Comparison of ENCODE assay signal across 11 cellular contexts in the genomic region with DNA sequence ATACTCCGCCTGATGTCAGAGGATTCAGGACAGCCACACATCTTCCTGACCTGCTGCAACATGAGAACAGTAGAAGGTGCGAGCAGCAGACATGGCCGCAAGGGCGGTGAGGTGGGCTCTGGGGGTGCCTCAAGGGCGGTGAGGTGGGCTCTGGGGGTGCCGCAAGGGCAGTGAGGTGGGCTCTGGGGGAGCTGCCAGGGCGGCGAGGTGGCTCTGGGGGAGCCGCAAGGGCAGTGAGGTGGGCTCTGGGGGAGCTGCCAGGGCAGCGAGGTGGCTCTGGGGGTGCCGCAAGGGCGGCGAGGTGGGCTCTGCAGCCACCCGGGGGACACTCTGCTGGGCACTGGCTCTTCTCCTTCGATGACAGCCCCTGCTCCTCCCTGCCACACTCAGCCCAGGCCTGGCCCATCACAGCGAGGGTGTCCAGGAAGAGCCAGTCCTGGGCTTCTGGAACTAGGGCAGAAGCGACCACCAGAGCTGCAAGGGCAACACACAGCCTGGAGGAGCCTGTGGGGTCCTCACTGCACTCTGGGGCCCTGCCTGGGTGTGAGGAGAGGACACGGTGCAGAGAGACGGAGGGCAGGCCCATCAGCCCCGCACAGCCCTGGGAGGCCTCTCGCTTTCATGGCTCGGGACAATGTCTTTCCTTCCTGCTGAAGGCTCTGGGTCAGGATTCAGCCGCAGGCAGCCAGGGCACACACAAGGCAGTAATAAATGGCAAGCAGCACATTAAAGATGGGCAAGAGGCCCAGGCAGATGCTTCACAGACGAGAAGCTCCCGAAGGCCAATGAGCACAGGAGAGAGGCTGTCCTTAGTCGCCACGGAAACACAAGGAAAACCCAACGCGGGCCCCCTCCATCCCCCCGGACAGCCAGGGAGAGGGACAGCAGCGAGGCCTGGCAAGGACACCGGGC. TPM values are rescaled to one million over a fixed set of nuclear protein-coding genes. Genes with fewer than 3 reads are reported as not detected.
DNase-seq lines count a peak whose midpoint lies in the region; ATAC-seq and TF ChIP-seq lines count a peak whose summit lies in the region.
"Had no signal": no experiment of that assay in that cellular context is flagged by ENCODE, and none has a peak within 500 bp of the region (broad histone marks: within the 10 kb centered on the region; RNA-seq: fewer than 3 reads in every experiment).

No MANE protein-coding gene starts in this region.

- no peak for DNase-seq in activated naive CD8-positive, alpha-beta T cell treated with anti-CD3 and anti-CD28 coated beads, Interleukin-2, amount 50 U/mL, for 24 hours
- no peak for DNase-seq in activated naive CD8-positive, alpha-beta T cell treated with anti-CD3 and anti-CD28 coated beads for 36 hours
- DNase-seq in SK-N-SH = peak; percentile 87
- no peak for DNase-seq in upper lobe of right lung
- DNase-seq in T-helper 17 cell = no peak
- DNase-seq in progenitor cell of endocrine pancreas (ENCODE audit: low spot score, unreplicated experiment) = no peak
- DNase-seq: NCI-H1694 treated with DMSO at 0.1 percent for 48 hours, transverse colon had no signal

- 58% methylated on average over 15 of the region's 32 CpGs for WGBS in SK-N-SH (ENCODE audit: low lambda C conversion rate)
- 80 to 92% methylated on average over 2 of the region's 32 CpGs for WGBS in gastroesophageal sphincter (ENCODE audit: low coverage in 1 of 2), 2 donors

- no peaks in the 10 kb centered on the region for H3K36me3 Mint-ChIP-seq in activated naive CD8-positive, alpha-beta T cell treated with anti-CD3 and anti-CD28 coated beads, Interleukin-2, amount 50 U/mL, for 24 hours (ENCODE audit: low read depth)
- no peaks in the 10 kb centered on the region for H3K36me3 Mint-ChIP-seq in activated naive CD8-positive, alpha-beta T cell treated with anti-CD3 and anti-CD28 coated beads for 36 hours
- H3K36me3 Mint-ChIP-seq in T-helper 17 cell (ENCODE audit: low read depth) (no peaks in the 10 kb centered on the region), progenitor cell of endocrine pancreas (ENCODE audit: insufficient read depth) (no peaks in the 10 kb centered on the region)

- intact Hi-C loops in upper lobe of right lung (cut with DNase I) = no loop called here

- no peaks in the 10 kb centered on the region for H3K27me3 Mint-ChIP-seq in activated naive CD8-positive, alpha-beta T cell treated with anti-CD3 and anti-CD28 coated beads, Interleukin-2, amount 50 U/mL, for 24 hours
- H3K27me3 Mint-ChIP-seq in activated naive CD8-positive, alpha-beta T cell treated with anti-CD3 and anti-CD28 coated beads for 36 hours = no peaks in the 10 kb centered on the region
- H3K27me3 Mint-ChIP-seq in T-helper 17 cell (no peaks in the 10 kb centered on the region), progenitor cell of endocrine pancreas (peaks cover 20% of the 10 kb centered on the region)

- H4K20me1 ChIP-seq in SK-N-SH (ENCODE audit: insufficient read depth) = no peaks in the 10 kb centered on the region

- CTCF ChIA-PET in SK-N-SH (lab: Yijun Ruan, JAX) = interaction anchor here (0.7 to 1.5 kb wide), 6 partner anchors 23 to 88 kb away, joined by 3 to 5 read pairs (median 3); no protein-coding TSS in a partner anchor

- H3K27ac ChIP-seq in SK-N-SH (ENCODE audit: low read depth in 2 of 2, low read length in 1 of 2) (peak overlapping the region in 1 of 2 experiments; percentile 88; a peak in 2 of 4 replicates), gastroesophageal sphincter (peak overlapping the region in 3 of 4 donors; percentile 8 to 47 (median 30)), upper lobe of right lung (no peak overlapping the region)

- H3K4me2 ChIP-seq in SK-N-SH = no peak overlapping the region

- no peak overlapping the region for H3K4me3 Mint-ChIP-seq in activated naive CD8-positive, alpha-beta T cell treated with anti-CD3 and anti-CD28 coated beads, Interleukin-2, amount 50 U/mL, for 24 hours
- no peak overlapping the region for H3K4me3 Mint-ChIP-seq in activated naive CD8-positive, alpha-beta T cell treated with anti-CD3 and anti-CD28 coated beads for 36 hours
- H3K4me3 Mint-ChIP-seq in T-helper 17 cell (no peak overlapping the region), progenitor cell of endocrine pancreas (ENCODE audit: low read depth) (no peak overlapping the region)

- TF ChIP-seq EP300 in SK-N-SH (IDR thresholded peaks at IDR 0.05; ENCODE audit: borderline replicate concordance in 1 of 2, low read depth in 1 of 2, low read length in 1 of 2) = 0 out of 4 replicates have a peak, but pooled peaks of 1 of the 2 experiments have one; percentile 54
- TF ChIP-seq EP300 in gastroesophageal sphincter (IDR thresholded peaks at IDR 0.05) = no peak

- no peaks in the 10 kb centered on the region for H3K9me2 ChIP-seq in SK-N-SH

- no peak for TF ChIP-seq POLR2A in gastroesophageal sphincter (IDR thresholded peaks at IDR 0.05)

- no peaks in the 10 kb centered on the region for H3K9me3 ChIP-seq in SK-N-SH
- H3K9me3 ChIP-seq in gastroesophageal sphincter = no peaks in the 10 kb centered on the region
- no peaks in the 10 kb centered on the region for H3K9me3 ChIP-seq in upper lobe of right lung
- no peaks in the 10 kb centered on the region for H3K9me3 ChIP-seq in T-helper 17 cell (ENCODE audit: control insufficient read depth, low read length, poor library complexity, severe bottlenecking)
- H3K9me3 ChIP-seq: mucosa of descending colon, transverse colon had no signal

- H2AFZ ChIP-seq in SK-N-SH (ENCODE audit: low read depth) = no peak overlapping the region

- peaks cover 7% of the 10 kb centered on the region for H3K4me1 Mint-ChIP-seq in activated naive CD8-positive, alpha-beta T cell treated with anti-CD3 and anti-CD28 coated beads, Interleukin-2, amount 50 U/mL, for 24 hours
- H3K4me1 Mint-ChIP-seq in activated naive CD8-positive, alpha-beta T cell treated with anti-CD3 and anti-CD28 coated beads for 36 hours = peaks cover 5% of the 10 kb centered on the region
- H3K4me1 Mint-ChIP-seq in T-helper 17 cell (peaks cover 27% of the 10 kb centered on the region), progenitor cell of endocrine pancreas (ENCODE audit: low read depth) (peaks cover 8% of the 10 kb centered on the region)

- H3K9ac ChIP-seq in SK-N-SH = no peak overlapping the region

- H3K27me3 ChIP-seq in SK-N-SH (ENCODE audit: insufficient read depth) (no peaks in the 10 kb centered on the region), gastroesophageal sphincter (no peaks in the 10 kb centered on the region), upper lobe of right lung (no peaks in the 10 kb centered on the region)
- H3K27me3 ChIP-seq: transverse colon had no signal

- no peak for TF ChIP-seq RAD21 in SK-N-SH (IDR thresholded peaks at IDR 0.05; ENCODE audit: low read length)

- H3F3A ChIP-seq in SK-N-SH (replicated peaks; ENCODE audit: insufficient read depth) = peaks cover 6% of the 10 kb centered on the region

- no peak overlapping the region for H3K27ac Mint-ChIP-seq in activated naive CD8-positive, alpha-beta T cell treated with anti-CD3 and anti-CD28 coated beads, Interleukin-2, amount 50 U/mL, for 24 hours
- no peak overlapping the region for H3K27ac Mint-ChIP-seq in activated naive CD8-positive, alpha-beta T cell treated with anti-CD3 and anti-CD28 coated beads for 36 hours
- no peak overlapping the region for H3K27ac Mint-ChIP-seq in T-helper 17 cell
- H3K27ac Mint-ChIP-seq in progenitor cell of endocrine pancreas = no peak overlapping the region

- peaks cover 0 to 52% of the 10 kb centered on the region in 2 experiments; a peak in 1 of 4 replicates for H3K4me1 ChIP-seq in SK-N-SH (ENCODE audit: control insufficient read depth in 1 of 2, insufficient read depth in 2 of 2, low read depth in 1 of 2, low read length in 1 of 2)
- H3K4me1 ChIP-seq in gastroesophageal sphincter = peaks cover 0 to 24% (median 5%) of the 10 kb centered on the region in 3 donors
- peaks cover 9% of the 10 kb centered on the region for H3K4me1 ChIP-seq in upper lobe of right lung
- H3K4me1 ChIP-seq: transverse colon had no signal

- H3K79me2 ChIP-seq in SK-N-SH (ENCODE audit: insufficient read depth) = no peaks in the 10 kb centered on the region

- peaks cover 10% of the 10 kb centered on the region for H3K9me3 Mint-ChIP-seq in activated naive CD8-positive, alpha-beta T cell treated with anti-CD3 and anti-CD28 coated beads, Interleukin-2, amount 50 U/mL, for 24 hours
- peaks cover 2% of the 10 kb centered on the region for H3K9me3 Mint-ChIP-seq in activated naive CD8-positive, alpha-beta T cell treated with anti-CD3 and anti-CD28 coated beads for 36 hours
- no peaks in the 10 kb centered on the region for H3K9me3 Mint-ChIP-seq in progenitor cell of endocrine pancreas (ENCODE audit: low read depth)

- no peak for TF ChIP-seq CTCF in SK-N-SH (IDR thresholded peaks at IDR 0.05)
- no peak for TF ChIP-seq CTCF in gastroesophageal sphincter (IDR thresholded peaks at IDR 0.05)
- no peak for TF ChIP-seq CTCF in upper lobe of right lung (IDR thresholded peaks at IDR 0.05)
- TF ChIP-seq CTCF in progenitor cell of endocrine pancreas (IDR thresholded peaks at IDR 0.05; ENCODE audit: unreplicated experiment) = no peak

- H3K4me3 ChIP-seq in SK-N-SH (ENCODE audit: low read depth in 2 of 2, low read length in 1 of 2) = no peak overlapping the region
- no peak overlapping the region for H3K4me3 ChIP-seq in gastroesophageal sphincter
- no peak overlapping the region for H3K4me3 ChIP-seq in upper lobe of right lung
- H3K4me3 ChIP-seq: mucosa of descending colon, transverse colon had no signal

- ATAC-seq in activated naive CD8-positive, alpha-beta T cell treated with anti-CD3 and anti-CD28 coated beads, Interleukin-2, amount 50 U/mL, for 24 hours = peak; percentile 10
- ATAC-seq in gastroesophageal sphincter (no peak), upper lobe of right lung (peak; percentile 15), HG03469 (IDR thresholded peaks at IDR 0.05; ENCODE audit: unreplicated experiment) (no peak), T-helper 17 cell (no peak)
- ATAC-seq: mucosa of descending colon had no signal

- H3K36me3 ChIP-seq in SK-N-SH (replicated peaks in 1 of 2; ENCODE audit: control insufficient read depth in 1 of 2, insufficient read depth in 2 of 2, low read length in 1 of 2) (no peaks in the 10 kb centered on the region), gastroesophageal sphincter (no peaks in the 10 kb centered on the region), upper lobe of right lung (no peaks in the 10 kb centered on the region)
- H3K36me3 ChIP-seq: transverse colon had no signal

- POLR2A ChIA-PET in SK-N-SH (lab: Yijun Ruan, JAX) = interaction anchor here (0.7 to 1.5 kb wide), 3 partner anchors 12 to 42 kb away, joined by 3 to 5 read pairs (median 4); no protein-coding TSS in a partner anchor

TF ChIP-seq in SK-N-SH, 30 proteins besides CTCF, POLR2A, EP300 and RAD21 (continues in another document):
- peak; percentile 49; the same call in 1 of the 2 replicates for TF ChIP-seq FOXJ3 (CRISPR knock-in tag; IDR thresholded peaks at IDR 0.05)
- TF ChIP-seq FOSL2 (IDR thresholded peaks at IDR 0.05; ENCODE audit: borderline replicate concordance, low read depth) = no peak

RNA-seq across cellular contexts. Expression of a gene that starts 42.5 kb away (rescaled TPM):
- total RNA-seq in activated naive CD8-positive, alpha-beta T cell treated with anti-CD3 and anti-CD28 coated beads for 36 hours = 10 to 100 TPM; 15.3 to 16.2 TPM
- 27.0 and 27.8 TPM in 2 replicates for polyA plus RNA-seq in SK-N-SH (2012; rRNA removed)
- polyA plus RNA-seq in SK-N-SH (2012; cell fraction: cytosol; rRNA removed) = 20.1 and 23.8 TPM in 2 replicates
- 21.1 and 30.0 TPM in 2 replicates for polyA plus RNA-seq in SK-N-SH (2012; cell fraction: nucleus; rRNA removed)
- total RNA-seq in gastroesophageal sphincter (10 to 100 TPM in 1 of 4 donors, 1 to 10 TPM in 3; 3.8 to 13.0 (median 5.1) TPM), upper lobe of right lung (13.2 TPM), T-helper 17 cell (1 to 10 TPM; 7.1 to 8.4 TPM), progenitor cell of endocrine pancreas (8.4 and 10.0 TPM in 2 replicates)

Comparison
In these comparisons a context has a peak if more than half of its experiments do, and no peak if none do; other contexts are left out.
1. ATAC-seq: peak in activated naive CD8-positive, alpha-beta T cell treated with anti-CD3 and anti-CD28 coated beads, Interleukin-2, amount 50 U/mL, for 24 hours (single experiment) and upper lobe of right lung (single experiment); none in gastroesophageal sphincter (single experiment), HG03469 (single experiment) and T-helper 17 cell (single experiment).